Comparison of ENCODE assay signal across 8 cellular contexts in the genomic region with DNA sequence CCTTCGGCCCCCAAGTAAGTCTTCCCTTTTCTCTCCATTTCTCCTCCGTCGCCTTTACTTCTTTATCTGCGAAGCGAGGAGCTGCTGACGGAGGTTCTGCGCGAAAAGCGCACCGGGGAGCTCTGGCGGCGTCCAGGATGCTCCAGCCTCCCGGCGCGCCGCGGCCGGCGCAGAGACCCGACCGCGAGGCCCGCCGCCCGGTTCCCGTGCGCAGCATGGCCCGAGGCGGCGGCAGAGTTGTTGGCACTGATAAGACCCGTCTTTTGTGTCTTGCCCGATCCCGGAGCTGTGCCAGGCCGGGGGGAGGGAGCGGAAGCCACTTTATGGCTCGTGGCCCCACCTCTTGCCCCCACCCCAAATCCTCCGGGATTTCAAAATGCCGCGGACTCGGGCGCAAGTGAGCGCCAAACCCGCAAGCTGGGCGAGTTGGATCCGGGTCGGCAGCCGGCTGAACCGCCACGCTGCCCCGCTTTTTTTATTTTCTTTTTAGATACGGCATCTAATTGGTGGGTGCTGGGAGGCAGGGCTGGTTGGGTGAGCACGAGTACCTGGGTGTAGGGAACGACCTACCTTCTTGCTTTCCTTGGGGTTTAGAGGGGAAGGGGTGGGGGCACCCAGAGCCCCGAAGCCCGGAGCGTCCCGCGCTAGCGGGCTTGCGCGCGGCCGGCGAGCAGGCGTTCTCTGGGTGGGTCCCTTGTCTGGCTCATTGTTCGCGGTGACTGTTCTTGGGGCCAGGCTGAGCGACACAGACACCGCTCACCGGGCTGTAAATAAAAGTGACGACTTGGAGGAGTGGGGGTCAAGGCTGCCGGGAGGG.
DNase-seq lines count a peak whose midpoint lies in the region; ATAC-seq, FAIRE-seq and TF ChIP-seq lines count a peak whose summit lies in the region.

No MANE protein-coding gene starts in this region.

- ATAC-seq in pancreas (peak; percentile 71 to 82 (median 76)), GM21390 (IDR thresholded peaks at IDR 0.05; ENCODE audit: unreplicated experiment) (no peak)

- H3K36me3 ChIP-seq in SJSA1 (no peaks in the 10 kb centered on the region), pancreas (no peaks in the 10 kb centered on the region)

- FAIRE-seq in pancreas (lab: Jason Lieb, UNC) = no peak

- H3K27ac Mint-ChIP-seq in activated T-cell treated with anti-CD3 and anti-CD28 coated beads, Interleukin-2, amount 50 U/mL, for 24 hours = no peak overlapping the region
- peak overlapping the region; percentile 99 for H3K27ac Mint-ChIP-seq in glutamatergic neuron (ENCODE audit: unreplicated experiment)

- TF ChIP-seq CTCF in glutamatergic neuron (IDR thresholded peaks at IDR 0.05; ENCODE audit: partially characterized antibody, unreplicated experiment) (no peak), pancreas (IDR thresholded peaks at IDR 0.05) (no peak)

- H3K27ac ChIP-seq in SJSA1 = no peak overlapping the region
- H3K27ac ChIP-seq in pancreas = peak overlapping the region in 1 of 4 donors; percentile 28

- H3K27me3 ChIP-seq in SJSA1 (replicated peaks) = peaks cover 25% of the 10 kb centered on the region
- H3K27me3 ChIP-seq in pancreas = no peaks in the 10 kb centered on the region

- H3K9me3 Mint-ChIP-seq in activated T-cell treated with anti-CD3 and anti-CD28 coated beads, Interleukin-2, amount 50 U/mL, for 24 hours = peaks cover 3% of the 10 kb centered on the region
- peaks cover 19% of the 10 kb centered on the region for H3K9me3 Mint-ChIP-seq in glutamatergic neuron (ENCODE audit: unreplicated experiment)

- 1% methylated on average over 57 to 72 of the region's 72 CpGs for WGBS in pancreas, 2 donors

- peak; percentile 32 for DNase-seq in activated T-cell treated with anti-CD3 and anti-CD28 coated beads, Interleukin-2, amount 50 U/mL, for 24 hours
- DNase-seq in activated T-cell treated with anti-CD3 and anti-CD28 coated beads for 4 hours = no peak
- no peak for DNase-seq in SJSA1 (ENCODE audit: low read depth in 1 of 2, low spot score in 2 of 2)
- peak; percentile 66 for DNase-seq in glutamatergic neuron
- DNase-seq in pancreas = peak in 4 of 6 donors; percentile 17 to 61 (median 36)
- no peak for DNase-seq in T-helper 9 cell
- no peak for DNase-seq in activated CD8-positive, alpha-beta memory T cell treated with anti-CD3 and anti-CD28 coated beads, Interleukin-2, amount 50 U/mL, for 48 hours

- H3K9me3 ChIP-seq in SJSA1 (replicated peaks) (no peaks in the 10 kb centered on the region), pancreas (no peaks in the 10 kb centered on the region)

- H3K27me3 Mint-ChIP-seq in activated T-cell treated with anti-CD3 and anti-CD28 coated beads, Interleukin-2, amount 50 U/mL, for 24 hours = peaks cover 48% of the 10 kb centered on the region
- peaks cover 21% of the 10 kb centered on the region for H3K27me3 Mint-ChIP-seq in glutamatergic neuron (ENCODE audit: unreplicated experiment)

- H3K4me1 Mint-ChIP-seq in activated T-cell treated with anti-CD3 and anti-CD28 coated beads, Interleukin-2, amount 50 U/mL, for 24 hours (ENCODE audit: low read depth) = peaks cover 17% of the 10 kb centered on the region
- H3K4me1 Mint-ChIP-seq in glutamatergic neuron (ENCODE audit: low read depth, unreplicated experiment) = peaks cover 25% of the 10 kb centered on the region

- H3K4me3 ChIP-seq in SJSA1 (peak overlapping the region; percentile 14), pancreas (peak overlapping the region; percentile 14 to 58 (median 38))

- H3K4me1 ChIP-seq in SJSA1 (replicated peaks) (no peaks in the 10 kb centered on the region; the same call in none of the 2 replicates), pancreas (peaks cover 0 to 7% (median 0%) of the 10 kb centered on the region in 3 donors)

- H3K36me3 Mint-ChIP-seq in activated T-cell treated with anti-CD3 and anti-CD28 coated beads, Interleukin-2, amount 50 U/mL, for 24 hours (ENCODE audit: low read depth) = no peaks in the 10 kb centered on the region
- no peaks in the 10 kb centered on the region for H3K36me3 Mint-ChIP-seq in glutamatergic neuron (ENCODE audit: unreplicated experiment)

- peak overlapping the region; percentile 54 for H3K4me3 Mint-ChIP-seq in activated T-cell treated with anti-CD3 and anti-CD28 coated beads, Interleukin-2, amount 50 U/mL, for 24 hours
- H3K4me3 Mint-ChIP-seq in glutamatergic neuron (ENCODE audit: unreplicated experiment) = peak overlapping the region; percentile 98

- intact Hi-C loops in pancreas (cut with DNase I) = no loop called here

Comparison
In these comparisons a context has a peak if more than half of its experiments do, and no peak if none do; other contexts are left out.
1. DNase-seq: peak in activated T-cell treated with anti-CD3 and anti-CD28 coated beads, Interleukin-2, amount 50 U/mL, for 24 hours (single experiment), glutamatergic neuron (single experiment) and pancreas (4 of 6); none in activated T-cell treated with anti-CD3 and anti-CD28 coated beads for 4 hours (single experiment), SJSA1 (0 of 2), T-helper 9 cell (single experiment) and activated CD8-positive, alpha-beta memory T cell treated with anti-CD3 and anti-CD28 coated beads, Interleukin-2, amount 50 U/mL, for 48 hours (single experiment).